In the genomic region with DNA sequence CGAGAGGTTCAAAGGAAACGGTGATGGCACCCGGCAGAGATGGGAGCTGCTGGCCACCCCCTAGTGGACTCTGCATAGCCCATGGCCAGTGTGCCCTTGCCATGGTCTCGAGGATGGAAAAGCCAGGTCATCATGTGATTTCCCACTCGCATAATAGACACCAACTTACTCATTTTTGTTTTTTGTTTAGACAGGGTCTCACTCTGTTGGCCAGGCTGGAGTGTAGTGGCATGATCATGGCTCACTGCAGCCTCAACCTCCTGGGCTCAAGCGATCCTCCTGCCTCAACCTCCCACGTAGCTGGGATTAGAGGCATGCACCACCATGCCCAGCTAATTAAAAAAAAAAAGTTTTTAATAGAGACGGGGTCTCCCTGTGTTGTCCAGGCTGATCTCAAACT, we compare ENCODE assay signal across 2 cellular contexts.
TF ChIP-seq lines count a peak whose summit lies in the region.

No MANE protein-coding gene starts in this region.

TF ChIP-seq in HepG2, 621 proteins besides CTCF, POLR2A, EP300 and RAD21 (continues in another document):
- TF ChIP-seq BRCA1 (CRISPR knock-in tag; IDR thresholded peaks at IDR 0.05) (no peak), ZNF777 (CRISPR knock-in tag; IDR thresholded peaks at IDR 0.05) (no peak), KDM5A (IDR thresholded peaks at IDR 0.05; ENCODE audit: borderline replicate concordance, low read length) (no peak), CBX5 (CRISPR knock-in tag; IDR thresholded peaks at IDR 0.05; ENCODE audit: borderline replicate concordance) (no peak), ZNF180 (CRISPR knock-in tag; IDR thresholded peaks at IDR 0.05; ENCODE audit: borderline replicate concordance, low read depth) (no peak), ZNF121 (CRISPR knock-in tag; IDR thresholded peaks at IDR 0.05) (peak; percentile 54; the same call in 1 of the 2 replicates)
- TF ChIP-seq, protein P1, sequence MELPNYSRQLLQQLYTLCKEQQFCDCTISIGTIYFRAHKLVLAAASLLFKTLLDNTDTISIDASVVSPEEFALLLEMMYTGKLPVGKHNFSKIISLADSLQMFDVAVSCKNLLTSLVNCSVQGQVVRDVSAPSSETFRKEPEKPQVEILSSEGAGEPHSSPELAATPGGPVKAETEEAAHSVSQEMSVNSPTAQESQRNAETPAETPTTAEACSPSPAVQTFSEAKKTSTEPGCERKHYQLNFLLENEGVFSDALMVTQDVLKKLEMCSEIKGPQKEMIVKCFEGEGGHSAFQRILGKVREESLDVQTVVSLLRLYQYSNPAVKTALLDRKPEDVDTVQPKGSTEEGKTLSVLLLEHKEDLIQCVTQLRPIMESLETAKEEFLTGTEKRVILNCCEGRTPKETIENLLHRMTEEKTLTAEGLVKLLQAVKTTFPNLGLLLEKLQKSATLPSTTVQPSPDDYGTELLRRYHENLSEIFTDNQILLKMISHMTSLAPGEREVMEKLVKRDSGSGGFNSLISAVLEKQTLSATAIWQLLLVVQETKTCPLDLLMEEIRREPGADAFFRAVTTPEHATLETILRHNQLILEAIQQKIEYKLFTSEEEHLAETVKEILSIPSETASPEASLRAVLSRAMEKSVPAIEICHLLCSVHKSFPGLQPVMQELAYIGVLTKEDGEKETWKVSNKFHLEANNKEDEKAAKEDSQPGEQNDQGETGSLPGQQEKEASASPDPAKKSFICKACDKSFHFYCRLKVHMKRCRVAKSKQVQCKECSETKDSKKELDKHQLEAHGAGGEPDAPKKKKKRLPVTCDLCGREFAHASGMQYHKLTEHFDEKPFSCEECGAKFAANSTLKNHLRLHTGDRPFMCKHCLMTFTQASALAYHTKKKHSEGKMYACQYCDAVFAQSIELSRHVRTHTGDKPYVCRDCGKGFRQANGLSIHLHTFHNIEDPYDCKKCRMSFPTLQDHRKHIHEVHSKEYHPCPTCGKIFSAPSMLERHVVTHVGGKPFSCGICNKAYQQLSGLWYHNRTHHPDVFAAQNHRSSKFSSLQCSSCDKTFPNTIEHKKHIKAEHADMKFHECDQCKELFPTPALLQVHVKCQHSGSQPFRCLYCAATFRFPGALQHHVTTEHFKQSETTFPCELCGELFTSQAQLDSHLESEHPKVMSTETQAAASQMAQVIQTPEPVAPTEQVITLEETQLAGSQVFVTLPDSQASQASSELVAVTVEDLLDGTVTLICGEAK (IDR thresholded peaks at IDR 0.05) = no peak
- TF ChIP-seq, protein P1 (CRISPR knock-in tag; IDR thresholded peaks at IDR 0.05) = no peak

TF ChIP-seq in SK-N-SH, 30 proteins besides CTCF, POLR2A, EP300 and RAD21:
- TF ChIP-seq POLR2AphosphoS5 (IDR thresholded peaks at IDR 0.05; ENCODE audit: low read depth, low read length) = no peak
- no peak for TF ChIP-seq TEAD4 (IDR thresholded peaks at IDR 0.05; ENCODE audit: borderline replicate concordance, insufficient read depth)
- no peak for TF ChIP-seq EZH2phosphoT487 (IDR thresholded peaks at IDR 0.05; ENCODE audit: borderline replicate concordance, low read depth)
- TF ChIP-seq, protein P2, sequence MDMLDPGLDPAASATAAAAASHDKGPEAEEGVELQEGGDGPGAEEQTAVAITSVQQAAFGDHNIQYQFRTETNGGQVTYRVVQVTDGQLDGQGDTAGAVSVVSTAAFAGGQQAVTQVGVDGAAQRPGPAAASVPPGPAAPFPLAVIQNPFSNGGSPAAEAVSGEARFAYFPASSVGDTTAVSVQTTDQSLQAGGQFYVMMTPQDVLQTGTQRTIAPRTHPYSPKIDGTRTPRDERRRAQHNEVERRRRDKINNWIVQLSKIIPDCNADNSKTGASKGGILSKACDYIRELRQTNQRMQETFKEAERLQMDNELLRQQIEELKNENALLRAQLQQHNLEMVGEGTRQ (IDR thresholded peaks at IDR 0.05; ENCODE audit: borderline replicate concordance, low read depth, low read length) = no peak
- no peak for TF ChIP-seq RXRA (IDR thresholded peaks at IDR 0.05; ENCODE audit: borderline replicate concordance, low read depth)
- no peak for TF ChIP-seq MEF2A (IDR thresholded peaks at IDR 0.05; ENCODE audit: borderline replicate concordance, low read depth)
- no peak for TF ChIP-seq TAF1 (IDR thresholded peaks at IDR 0.05; ENCODE audit: borderline replicate concordance, low read depth, low read length)
- TF ChIP-seq, protein P3, sequence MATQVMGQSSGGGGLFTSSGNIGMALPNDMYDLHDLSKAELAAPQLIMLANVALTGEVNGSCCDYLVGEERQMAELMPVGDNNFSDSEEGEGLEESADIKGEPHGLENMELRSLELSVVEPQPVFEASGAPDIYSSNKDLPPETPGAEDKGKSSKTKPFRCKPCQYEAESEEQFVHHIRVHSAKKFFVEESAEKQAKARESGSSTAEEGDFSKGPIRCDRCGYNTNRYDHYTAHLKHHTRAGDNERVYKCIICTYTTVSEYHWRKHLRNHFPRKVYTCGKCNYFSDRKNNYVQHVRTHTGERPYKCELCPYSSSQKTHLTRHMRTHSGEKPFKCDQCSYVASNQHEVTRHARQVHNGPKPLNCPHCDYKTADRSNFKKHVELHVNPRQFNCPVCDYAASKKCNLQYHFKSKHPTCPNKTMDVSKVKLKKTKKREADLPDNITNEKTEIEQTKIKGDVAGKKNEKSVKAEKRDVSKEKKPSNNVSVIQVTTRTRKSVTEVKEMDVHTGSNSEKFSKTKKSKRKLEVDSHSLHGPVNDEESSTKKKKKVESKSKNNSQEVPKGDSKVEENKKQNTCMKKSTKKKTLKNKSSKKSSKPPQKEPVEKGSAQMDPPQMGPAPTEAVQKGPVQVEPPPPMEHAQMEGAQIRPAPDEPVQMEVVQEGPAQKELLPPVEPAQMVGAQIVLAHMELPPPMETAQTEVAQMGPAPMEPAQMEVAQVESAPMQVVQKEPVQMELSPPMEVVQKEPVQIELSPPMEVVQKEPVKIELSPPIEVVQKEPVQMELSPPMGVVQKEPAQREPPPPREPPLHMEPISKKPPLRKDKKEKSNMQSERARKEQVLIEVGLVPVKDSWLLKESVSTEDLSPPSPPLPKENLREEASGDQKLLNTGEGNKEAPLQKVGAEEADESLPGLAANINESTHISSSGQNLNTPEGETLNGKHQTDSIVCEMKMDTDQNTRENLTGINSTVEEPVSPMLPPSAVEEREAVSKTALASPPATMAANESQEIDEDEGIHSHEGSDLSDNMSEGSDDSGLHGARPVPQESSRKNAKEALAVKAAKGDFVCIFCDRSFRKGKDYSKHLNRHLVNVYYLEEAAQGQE (IDR thresholded peaks at IDR 0.05; ENCODE audit: low read depth, low read length) = no peak
- no peak for TF ChIP-seq NRF1 (IDR thresholded peaks at IDR 0.05; ENCODE audit: low read depth, low read length)
- no peak for TF ChIP-seq SIN3A (IDR thresholded peaks at IDR 0.05; ENCODE audit: borderline replicate concordance, low read depth, low read length)
- TF ChIP-seq YY1 (IDR thresholded peaks at IDR 0.05; ENCODE audit: low read depth) = no peak
